1 cellular context compared by ENCODE assay signal in the genomic region with DNA sequence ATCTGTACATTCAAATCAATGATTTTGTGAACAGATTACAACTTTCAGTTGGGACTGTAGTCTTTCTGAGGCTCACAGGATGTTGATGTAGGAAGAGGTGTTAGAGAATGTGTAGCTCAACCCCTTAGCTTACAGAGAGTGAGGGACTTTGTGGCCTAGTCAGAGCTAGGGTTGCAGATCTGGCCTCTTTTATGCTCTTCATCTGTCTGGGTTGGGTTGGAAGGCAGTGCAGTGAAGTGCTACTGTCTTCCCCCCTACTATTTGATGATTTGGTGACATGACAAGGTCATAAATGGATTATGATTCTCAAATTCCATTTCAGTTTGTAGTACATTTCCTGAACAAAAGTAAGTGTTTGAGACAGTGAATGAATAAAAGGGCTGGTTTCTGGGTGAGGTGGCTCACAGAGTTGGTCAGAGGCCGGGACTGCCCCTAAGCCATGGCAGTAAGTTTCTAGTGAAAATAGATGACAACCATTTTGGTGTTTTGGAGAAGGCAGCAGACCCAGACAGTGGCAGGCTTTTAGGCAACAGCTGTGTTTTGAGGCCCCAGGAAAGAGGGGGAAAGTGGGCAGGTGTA.
TF ChIP-seq lines count a peak whose summit lies in the region.

No MANE protein-coding gene starts in this region.

TF ChIP-seq in K562, 482 proteins besides CTCF, POLR2A, EP300 and RAD21 (continued from another document):
- TF ChIP-seq PRDM10 (IDR thresholded peaks at IDR 0.05; ENCODE audit: partially characterized antibody) (no peak), TEAD4 (IDR thresholded peaks at IDR 0.05; ENCODE audit: low read length) (no peak), TEAD4 (CRISPR knock-in tag; IDR thresholded peaks at IDR 0.05; ENCODE audit: borderline replicate concordance) (no peak), RBM15 (IDR thresholded peaks at IDR 0.05; ENCODE audit: insufficient read depth, low read length) (no peak), MAZ (CRISPR knock-in tag; conservative IDR thresholded peaks at IDR 0.05 in 1 of 2, IDR thresholded peaks at IDR 0.05 in 1 of 2) (no peak)
